8 cellular contexts compared by ENCODE assay signal in genomic region chr6:75244063-75244575, GRCh38. TPM values are rescaled to one million over a fixed set of nuclear protein-coding genes. Genes with fewer than 3 reads are reported as not detected.
DNase-seq lines count a peak whose midpoint lies in the region; ATAC-seq, FAIRE-seq and TF ChIP-seq lines count a peak whose summit lies in the region.

No MANE protein-coding gene starts in this region.

- peak overlapping the region; percentile 82 to 100 (median 98) for H3K27ac Mint-ChIP-seq in IgD-negative memory B cell

- TF ChIP-seq POLR2A in GM12878 (IDR thresholded peaks at IDR 0.05; ENCODE audit: low read depth, low read length) (no peak), tibial nerve (IDR thresholded peaks at IDR 0.05) (no peak)

- RAD21 ChIA-PET in GM12878 (lab: Charles Lee; ENCODE audit: unreplicated experiment): interaction anchor here (0.8 to 1.6 kb wide), 7 partner anchors 18 to 53 kb away, joined by 3 to 6 read pairs (median 4); no protein-coding TSS in a partner anchor

- SMC1A ChIA-PET in GM12878 (lab: Charles Lee; ENCODE audit: uncharacterized antibody, unreplicated experiment): interaction anchor here (0.9 to 2.5 kb wide), 11 partner anchors 9 to 283 kb away, joined by 3 to 11 read pairs (median 3); partner anchors contain the start of gene FILIP1

- H3K4me1 ChIP-seq in A673 (ENCODE audit: insufficient read depth, low read length, poor library complexity, severe bottlenecking): no peaks in the 10 kb centered on the region
- no peaks in the 10 kb centered on the region for H3K4me1 ChIP-seq in GM12878 (ENCODE audit: control insufficient read depth, insufficient read depth, low read length)
- peaks cover 8 to 25% of the 10 kb centered on the region in 2 donors for H3K4me1 ChIP-seq in left lung
- H3K4me1 ChIP-seq in tibial nerve: peaks cover 0 to 34% (median 5%) of the 10 kb centered on the region in 4 donors

- peak; percentile 12 for DNase-seq in A673 (ENCODE audit: low spot score)
- DNase-seq in GM12878 (ENCODE audit: low read depth, low spot score): no peak
- no peak for DNase-seq in left lung
- DNase-seq in tibial nerve (ENCODE audit: low spot score in 2 of 2): peak in 1 of 2 donors; percentile 12
- no peak for DNase-seq in stimulated activated CD4-positive, alpha-beta T cell treated with anti-CD3 and anti-CD28 coated beads, Interleukin-4, amount 100 ng/mL, for 24 hours
- DNase-seq in stimulated activated CD4-positive, alpha-beta T cell treated with anti-CD3 and anti-CD28 coated beads, Interleukin-2, amount 100 ng/mL, for 48 hours: no peak

- H3K9me3 ChIP-seq in A673 (ENCODE audit: low read depth, low read length, poor library complexity, severe bottlenecking) (no peaks in the 10 kb centered on the region), GM12878 (replicated peaks; ENCODE audit: control insufficient read depth, insufficient read depth, low read length) (no peaks in the 10 kb centered on the region), left lung (no peaks in the 10 kb centered on the region), tibial nerve (no peaks in the 10 kb centered on the region)

- TF ChIP-seq CTCF in A673 (conservative IDR thresholded peaks at IDR 0.05; ENCODE audit: low read depth, low read length): no peak
- TF ChIP-seq CTCF in GM12878 (IDR thresholded peaks at IDR 0.05 in 2 of 3, conservative IDR thresholded peaks at IDR 0.05 in 1 of 3; ENCODE audit: control insufficient read depth in 2 of 3, extremely low read depth in 1 of 3, insufficient read depth in 1 of 3, low read depth in 3 of 3, low read length in 3 of 3): no peak
- TF ChIP-seq CTCF in left lung (IDR thresholded peaks at IDR 0.05): no peak
- no peak for TF ChIP-seq CTCF in tibial nerve (IDR thresholded peaks at IDR 0.05)

- peaks cover 8% of the 10 kb centered on the region for H3K27me3 Mint-ChIP-seq in IgD-negative memory B cell

- peak overlapping the region; percentile 93 to 100 (median 98) for H3K4me3 Mint-ChIP-seq in IgD-negative memory B cell

- H4K20me1 ChIP-seq in GM12878 (ENCODE audit: control insufficient read depth, insufficient read depth): peaks cover under 1% of the 10 kb centered on the region; the same call in 1 of the 2 replicates

- peak overlapping the region; percentile 90 for H3K9ac ChIP-seq in GM12878 (ENCODE audit: control insufficient read depth, insufficient read depth, low read length)

- peaks cover 5% of the 10 kb centered on the region for H3K36me3 Mint-ChIP-seq in IgD-negative memory B cell

- TF ChIP-seq EP300 in GM12878 (IDR thresholded peaks at IDR 0.05; ENCODE audit: borderline replicate concordance in 1 of 2, control insufficient read depth in 1 of 2, low read depth in 2 of 2, low read length in 2 of 2): no peak
- peak in 1 of 2 donors; percentile 5 for TF ChIP-seq EP300 in tibial nerve (IDR thresholded peaks at IDR 0.05)

- in situ Hi-C loops in GM12878 (cut with MboI): loop anchor here (25.0 kb wide), 1 partner anchor 1807 kb away; no protein-coding TSS in a partner anchor

- peak overlapping the region; percentile 90 for H2AFZ ChIP-seq in GM12878 (ENCODE audit: control insufficient read depth, low read depth, low read length)

- ATAC-seq in GM18867 (IDR thresholded peaks at IDR 0.05; ENCODE audit: unreplicated experiment) (peak; percentile 11), GM12878 (peak; percentile 37), left lung (peak; percentile 36)

- H3K27me3 ChIP-seq in A673 (replicated peaks; ENCODE audit: insufficient read depth, low read depth, low read length, poor library complexity) (no peaks in the 10 kb centered on the region), GM12878 (replicated peaks in 1 of 2; ENCODE audit: control insufficient read depth in 2 of 2, insufficient read depth in 2 of 2, low read length in 1 of 2) (no peaks in the 10 kb centered on the region), left lung (no peaks in the 10 kb centered on the region), tibial nerve (no peaks in the 10 kb centered on the region)

- CTCF ChIA-PET in A673 (lab: Charles Lee) (no interaction called here), GM12878 (lab: Yijun Ruan, JAX) (interaction anchor here (1.0 to 2.0 kb wide), 6 partner anchors 18 to 302 kb away, joined by 3 to 14 read pairs (median 4); partner anchors contain the start of gene FILIP1)

- H3K4me2 ChIP-seq in GM12878 (ENCODE audit: control insufficient read depth, insufficient read depth): peak overlapping the region; percentile 79

- no peak for TF ChIP-seq RAD21 in GM12878 (IDR thresholded peaks at IDR 0.05; ENCODE audit: insufficient read depth, low read depth, low read length)

- H3K4me3 ChIP-seq in A673 (ENCODE audit: low read depth, low read length, poor library complexity, severe bottlenecking) (peak overlapping the region; percentile 75), GM12878 (peak overlapping the region; percentile 65), left lung (peak overlapping the region; percentile 70 to 73), tibial nerve (peak overlapping the region; percentile 71 to 86 (median 80))

- peaks cover 11 to 20% (median 20%) of the 10 kb centered on the region in 3 donors for H3K4me1 Mint-ChIP-seq in IgD-negative memory B cell

- H3K27ac ChIP-seq in A673 (ENCODE audit: low read depth, low read length, poor library complexity, severe bottlenecking): peak overlapping the region; percentile 87
- H3K27ac ChIP-seq in GM12878 (ENCODE audit: control insufficient read depth, insufficient read depth): peak overlapping the region; percentile 97
- peak overlapping the region; percentile 93 for H3K27ac ChIP-seq in left lung
- peak overlapping the region; percentile 88 to 96 (median 94) for H3K27ac ChIP-seq in tibial nerve

- 79% methylated on average over 15 of the region's 15 CpGs for WGBS in GM12878 (ENCODE audit: insufficient coverage, insufficient replicate concordance, low lambda C conversion rate, missing lambda C conversion rate)
- WGBS in tibial nerve, 2 donors: 9 to 12% methylated on average over 15 of the region's 15 CpGs

- intact Hi-C loops in A673 (cut with micrococcal nuclease; ENCODE audit: unreplicated experiment) (no loop called here), GM12878 (cut with micrococcal nuclease; ENCODE audit: unreplicated experiment) (no loop called here), left lung (cut with DNase I) (no loop called here)

- BruUV-seq in A673 (replicated peaks; lab: Mats Ljungman, UMichigan): TSS peak; percentile 99
- TSS peak; percentile 99 for BruUV-seq in GM12878 (replicated peaks; lab: Mats Ljungman, UMichigan)

- POLR2A ChIA-PET in A673 (lab: Charles Lee; ENCODE audit: low non-redundant PET) (interaction anchor here (0.6 kb wide), 1 partner anchor 367 kb away, joined by 3 read pairs; no protein-coding TSS in a partner anchor), GM12878 (lab: Charles Lee) (interaction anchor here (0.7 to 1.4 kb wide), 8 partner anchors 9 to 1783 kb away, joined by 3 to 6 read pairs (median 4); partner anchors contain the start of gene MTO1)

- H3K9me3 Mint-ChIP-seq in IgD-negative memory B cell: peaks cover 0 to 4% (median 0%) of the 10 kb centered on the region in 3 donors

- peaks cover 19% of the 10 kb centered on the region for H3K36me3 ChIP-seq in A673 (ENCODE audit: insufficient read depth, low read length, poor library complexity, severe bottlenecking)
- peaks cover 1 to 10% of the 10 kb centered on the region in 2 experiments; a peak in 2 of 4 replicates for H3K36me3 ChIP-seq in GM12878 (ENCODE audit: control insufficient read depth in 2 of 2, insufficient read depth in 2 of 2, low read length in 1 of 2)
- peaks cover 0 to 21% of the 10 kb centered on the region in 2 donors for H3K36me3 ChIP-seq in left lung
- H3K36me3 ChIP-seq in tibial nerve: peaks cover 0 to 20% (median 0%) of the 10 kb centered on the region in 3 donors

- peaks cover 22% of the 10 kb centered on the region for H3K79me2 ChIP-seq in GM12878 (ENCODE audit: control insufficient read depth, insufficient read depth, low read length)

- FAIRE-seq in GM12878 (lab: Jason Lieb, UNC): no peak

RNA-seq across cellular contexts. Expression of gene COX7A2, which starts 0.5 kb away (rescaled TPM):
- 442 and 451 TPM in 2 replicates for total RNA-seq in A673 (2021)
- polyA plus RNA-seq in IgD-negative memory B cell: 747 TPM
- total RNA-seq in GM12878 (2013; cell fraction: nucleolus; rRNA removed): 16.2 and 17.4 TPM in 2 replicates
- 199 and 239 TPM in 2 replicates for total RNA-seq in GM12878 (2014; rRNA removed)
- 417 and 432 TPM in 2 replicates for total RNA-seq in GM12878 (2014; rRNA removed; fragmentation: Illumina TruSeq; extraction: Trizol)
- total RNA-seq in GM12878 (2021): 384 and 403 TPM in 2 replicates
- polyA plus RNA-seq in GM12878 (2011; ENCODE audit: low read depth): 436 TPM
- polyA plus RNA-seq in GM12878 (2011; rRNA removed): 552 and 633 TPM in 2 replicates
- 192 and 230 TPM in 2 replicates for polyA plus RNA-seq in GM12878 (2011; cell fraction: cytosol; rRNA removed)
- polyA plus RNA-seq in GM12878 (2011; cell fraction: nucleus; rRNA removed): 111 and 240 TPM in 2 replicates
- 254 and 400 TPM in 2 replicates for polyA plus RNA-seq in GM12878 (2012)
- polyA plus RNA-seq in GM12878 (2014; fragmentation: Illumina TruSeq; extraction: Trizol): 520 and 635 TPM in 2 replicates
- 1,000 to 10,000 TPM; 1,615 to 1,834 TPM for polyA plus RNA-seq in GM12878 (2014; fragmentation: Nextera tagmentation; extraction: Ambion mirVana)
- 238 and 276 TPM in 2 replicates for polyA plus RNA-seq in GM12878 (2014; rRNA removed)
- 1,000 to 10,000 TPM in 1 of 2 experiments, 100 to 1,000 TPM in 1; 984 to 1,077 TPM for polyA plus RNA-seq in GM12878 (2016; fragmentation: Nextera tagmentation; extraction: Ambion mirVana)
- polyA minus RNA-seq in GM12878 (2011; rRNA and poly(A)+ RNA removed): 38.3 and 42.0 TPM in 2 replicates
- 19.9 and 26.2 TPM in 2 replicates for polyA minus RNA-seq in GM12878 (2011; cell fraction: cytosol; rRNA and poly(A)+ RNA removed)
- 15.3 and 17.0 TPM in 2 replicates for polyA minus RNA-seq in GM12878 (2011; cell fraction: nucleus; rRNA and poly(A)+ RNA removed)
- 100 to 1,000 TPM; 316 to 322 TPM for total RNA-seq in left lung
- total RNA-seq in tibial nerve: 100 to 1,000 TPM; 178 to 529 (median 230) TPM

RNA-seq across cellular contexts. Expression of gene COL12A1, which starts 38.3 kb away (rescaled TPM):
- 9.3 and 9.5 TPM in 2 replicates for total RNA-seq in A673 (2021)
- not detected for polyA plus RNA-seq in IgD-negative memory B cell
- 0.29 TPM in 1 of 2 replicates, not detected in the other for total RNA-seq in GM12878 (2013; cell fraction: nucleolus; rRNA removed)
- total RNA-seq in GM12878 (2014; rRNA removed): under 0.01 TPM in 1 of 2 replicates, not detected in the other
- not detected in 2 replicates for total RNA-seq in GM12878 (2014; rRNA removed; fragmentation: Illumina TruSeq; extraction: Trizol)
- total RNA-seq in GM12878 (2021): 0.29 and 0.69 TPM in 2 replicates
- polyA plus RNA-seq in GM12878 (2011; ENCODE audit: low read depth): not detected
- 0.03 TPM in 1 of 2 replicates, not detected in the other for polyA plus RNA-seq in GM12878 (2011; rRNA removed)
- polyA plus RNA-seq in GM12878 (2011; cell fraction: cytosol; rRNA removed): 0.02 TPM in 1 of 2 replicates, not detected in the other
- not detected in 2 replicates for polyA plus RNA-seq in GM12878 (2011; cell fraction: nucleus; rRNA removed)
- polyA plus RNA-seq in GM12878 (2012): not detected in 2 replicates
- under 0.01 TPM in 1 of 2 replicates, not detected in the other for polyA plus RNA-seq in GM12878 (2014; fragmentation: Illumina TruSeq; extraction: Trizol)
- polyA plus RNA-seq in GM12878 (2014; fragmentation: Nextera tagmentation; extraction: Ambion mirVana): not detected
- polyA plus RNA-seq in GM12878 (2014; rRNA removed): not detected in 2 replicates
- under 1 TPM; 0.04 to 0.17 TPM for polyA plus RNA-seq in GM12878 (2016; fragmentation: Nextera tagmentation; extraction: Ambion mirVana)
- polyA minus RNA-seq in GM12878 (2011; rRNA and poly(A)+ RNA removed): not detected in 2 replicates
- polyA minus RNA-seq in GM12878 (2011; cell fraction: cytosol; rRNA and poly(A)+ RNA removed): 3.3 and 3.6 TPM in 2 replicates
- 0.12 and 0.86 TPM in 2 replicates for polyA minus RNA-seq in GM12878 (2011; cell fraction: nucleus; rRNA and poly(A)+ RNA removed)
- total RNA-seq in left lung: 10 to 100 TPM; 26.5 to 74.3 TPM
- total RNA-seq in tibial nerve: 100 to 1,000 TPM; 208 to 539 (median 257) TPM

RNA-seq across cellular contexts. Expression of gene TMEM30A, which starts 40.5 kb away (rescaled TPM):
- total RNA-seq in A673 (2021): 54.2 and 63.9 TPM in 2 replicates
- polyA plus RNA-seq in IgD-negative memory B cell: 31.5 TPM
- 169 and 195 TPM in 2 replicates for total RNA-seq in GM12878 (2013; cell fraction: nucleolus; rRNA removed)
- total RNA-seq in GM12878 (2014; rRNA removed): 39.0 and 48.1 TPM in 2 replicates
- total RNA-seq in GM12878 (2014; rRNA removed; fragmentation: Illumina TruSeq; extraction: Trizol): 47.6 and 48.1 TPM in 2 replicates
- total RNA-seq in GM12878 (2021): 58.0 and 62.8 TPM in 2 replicates
- polyA plus RNA-seq in GM12878 (2011; ENCODE audit: low read depth): 23.3 TPM
- 43.9 and 69.5 TPM in 2 replicates for polyA plus RNA-seq in GM12878 (2011; rRNA removed)
- polyA plus RNA-seq in GM12878 (2011; cell fraction: cytosol; rRNA removed): 12.7 and 18.6 TPM in 2 replicates
- 22.6 and 29.9 TPM in 2 replicates for polyA plus RNA-seq in GM12878 (2011; cell fraction: nucleus; rRNA removed)
- 43.0 and 53.2 TPM in 2 replicates for polyA plus RNA-seq in GM12878 (2012)
- 42.6 and 55.6 TPM in 2 replicates for polyA plus RNA-seq in GM12878 (2014; fragmentation: Illumina TruSeq; extraction: Trizol)
- 10 to 100 TPM; 11.9 to 23.1 TPM for polyA plus RNA-seq in GM12878 (2014; fragmentation: Nextera tagmentation; extraction: Ambion mirVana)
- 24.3 and 28.3 TPM in 2 replicates for polyA plus RNA-seq in GM12878 (2014; rRNA removed)
- polyA plus RNA-seq in GM12878 (2016; fragmentation: Nextera tagmentation; extraction: Ambion mirVana): 10 to 100 TPM; 54.4 to 61.6 TPM
- polyA minus RNA-seq in GM12878 (2011; rRNA and poly(A)+ RNA removed): 24.1 and 62.2 TPM in 2 replicates
- 12.4 and 20.5 TPM in 2 replicates for polyA minus RNA-seq in GM12878 (2011; cell fraction: cytosol; rRNA and poly(A)+ RNA removed)
- polyA minus RNA-seq in GM12878 (2011; cell fraction: nucleus; rRNA and poly(A)+ RNA removed): 16.3 and 21.0 TPM in 2 replicates
- total RNA-seq in left lung: 100 to 1,000 TPM; 169 to 193 TPM
- 100 to 1,000 TPM in 1 of 4 donors, 10 to 100 TPM in 3; 62.4 to 101 (median 76.9) TPM for total RNA-seq in tibial nerve
